In genomic region chr6:129022011-129022553, GRCh38 we compare ENCODE assay signal across 2 cellular contexts.
TF ChIP-seq lines count a peak whose summit lies in the region.

No MANE protein-coding gene starts in this region.

TF ChIP-seq in IMR-90, 13 proteins besides CTCF, POLR2A, EP300 and RAD21 (continued from another document):
- TF ChIP-seq ELK1 (IDR thresholded peaks at IDR 0.05; ENCODE audit: borderline replicate concordance, low read depth, low read length) (no peak), BHLHE40 (IDR thresholded peaks at IDR 0.05; ENCODE audit: low read depth, low read length) (no peak), FOS (IDR thresholded peaks at IDR 0.05; ENCODE audit: low read depth, low read length) (no peak)
TF ChIP-seq in IMR-90: peak in this region for 1.

TF ChIP-seq in neural cell, 6 proteins besides CTCF, POLR2A, EP300 and RAD21 (continued from another document):
- no peak for TF ChIP-seq REST (IDR thresholded peaks at IDR 0.05; ENCODE audit: borderline replicate concordance)
- no peak for TF ChIP-seq TAF1 (IDR thresholded peaks at IDR 0.05; ENCODE audit: low read depth)
- TF ChIP-seq SMC3 (conservative IDR thresholded peaks at IDR 0.05; ENCODE audit: poor library complexity), result no peak
